In the genomic region with DNA sequence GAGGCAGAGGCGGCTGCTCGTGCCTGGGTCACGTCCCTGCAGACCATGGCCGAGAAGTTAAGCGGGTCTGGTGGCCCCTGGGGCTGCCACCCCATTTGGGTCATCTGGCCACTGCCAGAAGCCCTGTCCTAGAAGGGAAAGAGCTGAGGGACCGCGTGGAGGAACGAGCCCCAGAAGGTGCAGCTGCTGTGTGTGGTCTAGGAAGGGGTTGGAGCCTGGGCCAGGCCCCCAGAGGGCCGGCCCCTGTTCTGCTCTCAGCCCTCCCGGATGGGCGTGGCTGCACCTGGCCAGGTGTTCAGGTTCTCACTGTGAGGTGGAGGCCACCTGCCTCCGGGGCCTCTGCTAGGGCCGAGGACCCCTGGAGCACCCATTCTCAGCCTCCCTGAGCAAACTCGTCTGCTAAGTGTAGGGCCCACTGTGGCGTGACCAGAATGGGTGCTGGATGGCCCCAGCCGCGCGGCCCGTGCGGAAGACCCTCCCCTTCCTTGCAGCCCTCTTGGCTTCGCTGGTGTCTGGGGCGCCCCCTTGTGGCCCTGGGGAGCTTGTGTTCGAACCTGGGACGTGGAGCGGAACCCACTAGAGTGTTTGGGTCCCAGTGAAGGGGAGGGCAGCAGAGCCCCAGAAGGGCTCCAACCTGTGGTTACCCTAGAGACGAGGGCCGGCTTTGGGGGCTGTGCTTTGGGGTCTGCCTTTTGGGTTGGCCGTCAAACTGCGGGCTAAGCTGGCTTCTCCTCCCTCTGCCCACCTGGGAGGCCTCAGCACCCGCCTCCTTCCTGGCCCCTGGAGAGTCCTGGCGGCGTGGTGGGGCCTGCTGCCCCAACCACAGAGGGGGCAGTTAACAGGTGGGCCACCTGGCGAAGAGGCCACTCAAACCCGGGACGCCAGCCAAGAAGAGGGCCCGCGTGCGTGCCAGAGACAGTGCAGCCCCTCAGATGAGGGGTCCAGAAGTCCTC, we compare ENCODE assay signal across 8 cellular contexts. TPM values are rescaled to one million over a fixed set of nuclear protein-coding genes. Genes with fewer than 3 reads are reported as not detected.
A peak's percentile ranks its signal among the peaks of the same experiment; 100 is the strongest.
DNase-seq lines count a peak whose midpoint lies in the region; ATAC-seq and TF ChIP-seq lines count a peak whose summit lies in the region.

No MANE protein-coding gene starts in this region.

- H3K27ac ChIP-seq in C4-2B (peak overlapping the region; percentile 98), mucosa of rectum (ENCODE audit: low read depth in 2 of 2, low read length in 2 of 2) (peak overlapping the region; percentile 7 to 16)

- peak overlapping the region in 1 of 2 donors; percentile 66 for H3K9ac ChIP-seq in mucosa of rectum (ENCODE audit: low read depth in 1 of 2, low read length in 2 of 2)

- CTCF ChIA-PET in activated CD4-positive, alpha-beta memory T cell treated with anti-CD3 and anti-CD28 coated beads for 36 hours (lab: Charles Lee) = interaction anchor here (0.6 to 1.6 kb wide), 22 partner anchors 8 to 407 kb away, joined by 3 to 33 read pairs (median 3); a partner anchor contains a TSS

- ATAC-seq in HG02885 (IDR thresholded peaks at IDR 0.05; ENCODE audit: poor library complexity, unreplicated experiment) (peak; percentile 39), HG03460 (IDR thresholded peaks at IDR 0.05; ENCODE audit: unreplicated experiment) (no peak)
- ATAC-seq in effector memory CD8-positive, alpha-beta T cell (replicated peaks) = peak; percentile 63

- no peaks in the 10 kb centered on the region for H3K9me3 ChIP-seq in mucosa of rectum (ENCODE audit: control insufficient read depth in 2 of 2, low read length in 2 of 2)

- peaks cover 6 to 7% of the 10 kb centered on the region in 2 donors for H3K36me3 ChIP-seq in mucosa of rectum (ENCODE audit: control insufficient read depth in 2 of 2, insufficient read depth in 2 of 2, low read length in 2 of 2)

- peak; percentile 93 for TF ChIP-seq CTCF in C4-2B (conservative IDR thresholded peaks at IDR 0.05)

- no peaks in the 10 kb centered on the region for H3K27me3 ChIP-seq in mucosa of rectum (ENCODE audit: control insufficient read depth in 2 of 2, insufficient read depth in 2 of 2, low read length in 2 of 2)

- peak overlapping the region; percentile 60 to 64 for H3K4me3 ChIP-seq in mucosa of rectum (ENCODE audit: low read length in 2 of 2)

- peaks cover 6% of the 10 kb centered on the region in 2 donors for H3K4me1 ChIP-seq in mucosa of rectum (ENCODE audit: control insufficient read depth in 2 of 2, insufficient read depth in 2 of 2, low read length in 2 of 2)

- peaks cover 2% of the 10 kb centered on the region for H3K36me3 Mint-ChIP-seq in activated CD4-positive, alpha-beta memory T cell treated with anti-CD3 and anti-CD28 coated beads for 36 hours
- H3K36me3 Mint-ChIP-seq in effector memory CD8-positive, alpha-beta T cell (ENCODE audit: insufficient read depth) = peaks cover 15% of the 10 kb centered on the region

- H3K4me1 Mint-ChIP-seq in activated CD4-positive, alpha-beta memory T cell treated with anti-CD3 and anti-CD28 coated beads for 36 hours (ENCODE audit: low read depth) = peaks cover 15% of the 10 kb centered on the region
- peaks cover 15 to 18% of the 10 kb centered on the region in 2 donors for H3K4me1 Mint-ChIP-seq in effector memory CD8-positive, alpha-beta T cell (ENCODE audit: low read depth in 2 of 2)

- POLR2A ChIA-PET in activated CD4-positive, alpha-beta memory T cell treated with anti-CD3 and anti-CD28 coated beads for 36 hours (lab: Charles Lee) = no interaction called here

- H3K27ac Mint-ChIP-seq in activated CD4-positive, alpha-beta memory T cell treated with anti-CD3 and anti-CD28 coated beads for 36 hours = no peak overlapping the region
- no peak overlapping the region for H3K27ac Mint-ChIP-seq in effector memory CD8-positive, alpha-beta T cell

- intact Hi-C loops in activated CD4-positive, alpha-beta memory T cell treated with anti-CD3 and anti-CD28 coated beads for 36 hours (cut with micrococcal nuclease) = loop anchor here (1.0 to 2.0 kb wide), 2 partner anchors 70 to 146 kb away; a partner anchor contains a TSS

- H3K4me3 Mint-ChIP-seq in activated CD4-positive, alpha-beta memory T cell treated with anti-CD3 and anti-CD28 coated beads for 36 hours = peak overlapping the region; percentile 70
- H3K4me3 Mint-ChIP-seq in effector memory CD8-positive, alpha-beta T cell = peak overlapping the region; percentile 67 to 72

- peaks cover 4% of the 10 kb centered on the region for H3K27me3 Mint-ChIP-seq in activated CD4-positive, alpha-beta memory T cell treated with anti-CD3 and anti-CD28 coated beads for 36 hours
- H3K27me3 Mint-ChIP-seq in effector memory CD8-positive, alpha-beta T cell = peaks cover 0 to 13% of the 10 kb centered on the region in 2 donors

- no peaks in the 10 kb centered on the region for H3K9me3 Mint-ChIP-seq in activated CD4-positive, alpha-beta memory T cell treated with anti-CD3 and anti-CD28 coated beads for 36 hours
- H3K9me3 Mint-ChIP-seq in effector memory CD8-positive, alpha-beta T cell = no peaks in the 10 kb centered on the region

- DNase-seq in NCI-H748 treated with DMSO at 0.1 percent for 48 hours (lab: John Stamatoyannopoulos, UW) = peak; percentile 81
- DNase-seq in activated CD4-positive, alpha-beta memory T cell treated with anti-CD3 and anti-CD28 coated beads for 36 hours = peak; percentile 80
- DNase-seq in effector memory CD8-positive, alpha-beta T cell = peak; percentile 56 to 63 (median 61)
- peak; percentile 44 to 50 for DNase-seq in stimulated activated CD8-positive, alpha-beta memory T cell treated with anti-CD3 and anti-CD28 coated beads, Interleukin-7, amount 100 ng/mL, for 4 hours (ENCODE audit: low read depth in 2 of 2)

RNA-seq across cellular contexts. Expression of a gene that starts 49.3 kb away (rescaled TPM):
- not detected for total RNA-seq in activated CD4-positive, alpha-beta memory T cell treated with anti-CD3 and anti-CD28 coated beads for 36 hours

RNA-seq across cellular contexts. Expression of a gene that starts 57.5 kb away (rescaled TPM):
- total RNA-seq in activated CD4-positive, alpha-beta memory T cell treated with anti-CD3 and anti-CD28 coated beads for 36 hours = not detected
